8 cellular contexts compared by ENCODE assay signal in genomic region chr5:79236970-79237734, GRCh38. TPM values are rescaled to one million over a fixed set of nuclear protein-coding genes. Genes with fewer than 3 reads are reported as not detected.
DNase-seq lines count a peak whose midpoint lies in the region; ATAC-seq, FAIRE-seq and TF ChIP-seq lines count a peak whose summit lies in the region.

No MANE protein-coding gene starts in this region.

- H3K36me3 ChIP-seq in OCI-LY7 (ENCODE audit: insufficient read depth, low read length) (no peaks in the 10 kb centered on the region), gastroesophageal sphincter (no peaks in the 10 kb centered on the region)

- TF ChIP-seq POLR2A in gastroesophageal sphincter (IDR thresholded peaks at IDR 0.05): no peak

- H3K9me3 ChIP-seq in OCI-LY7 (ENCODE audit: low read length) (no peaks in the 10 kb centered on the region), gastroesophageal sphincter (no peaks in the 10 kb centered on the region)

- CTCF ChIA-PET in OCI-LY7 (lab: Charles Lee; ENCODE audit: unreplicated experiment): interaction anchor here (0.5 kb wide), 1 partner anchor 19 kb away, joined by 3 read pairs; no protein-coding TSS in a partner anchor

- peak overlapping the region; percentile 51 for H3K27ac ChIP-seq in OCI-LY7 (ENCODE audit: low read depth, low read length, poor library complexity, severe bottlenecking)
- H3K27ac ChIP-seq in gastroesophageal sphincter: peak overlapping the region; percentile 87 to 98 (median 96)

- peak overlapping the region; percentile 88 for H2AFZ ChIP-seq in OCI-LY7 (ENCODE audit: low read length)

- H4K20me1 ChIP-seq in OCI-LY7 (ENCODE audit: insufficient read depth, low read length): peaks cover 12% of the 10 kb centered on the region; the same call in 1 of the 2 replicates

- no peaks in the 10 kb centered on the region for H3K9me2 ChIP-seq in OCI-LY7 (ENCODE audit: insufficient read depth, low read length)

- no peak for TF ChIP-seq EP300 in gastroesophageal sphincter (IDR thresholded peaks at IDR 0.05)

- WGBS in gastroesophageal sphincter (ENCODE audit: low coverage in 1 of 2), 2 donors: 0% methylated on average over 6 of the region's 61 CpGs; no CpG with 5 or more reads in 1 of the 2 donors

- peak overlapping the region; percentile 98 for H3K4me2 ChIP-seq in OCI-LY7 (ENCODE audit: low read length)

- H3K4me1 ChIP-seq in OCI-LY7 (ENCODE audit: insufficient read depth, low read length, poor library complexity, severe bottlenecking): peaks cover 36% of the 10 kb centered on the region
- H3K4me1 ChIP-seq in gastroesophageal sphincter: peaks cover 0 to 52% (median 8%) of the 10 kb centered on the region in 3 donors

- POLR2A ChIA-PET in OCI-LY7 (lab: Charles Lee): interaction anchor here (0.5 to 1.3 kb wide), 5 partner anchors 24 to 317 kb away, joined by 3 to 6 read pairs (median 3); no protein-coding TSS in a partner anchor

- DNase-seq in SHP77 (lab: John Stamatoyannopoulos, UW) (peak; percentile 17 to 55), SHP77 treated with DMSO at 0.1 percent for 48 hours (lab: John Stamatoyannopoulos, UW) (no peak), OCI-LY7 (ENCODE audit: low spot score) (peak; percentile 54), activated gamma-delta T cell (lab: John Stamatoyannopoulos, UW) (peak; percentile 13), omental fat pad (ENCODE audit: low spot score) (no peak), urothelium cell line (ENCODE audit: low spot score) (peak; percentile 46)

- ATAC-seq in HG03135 (IDR thresholded peaks at IDR 0.05; ENCODE audit: unreplicated experiment) (peak; percentile 26), gastroesophageal sphincter (peak; percentile 17), omental fat pad (ENCODE audit: low FRiP score) (peak; percentile 31)

- H3K79me2 ChIP-seq in OCI-LY7 (ENCODE audit: insufficient read depth, low read depth, low read length): peaks cover 42% of the 10 kb centered on the region; the same call in 1 of the 2 replicates

- BruUV-seq in OCI-LY7 (replicated peaks; lab: Mats Ljungman, UMichigan): no TSS peak

- TF ChIP-seq CTCF in OCI-LY7 (conservative IDR thresholded peaks at IDR 0.05; ENCODE audit: low read length): no peak
- no peak for TF ChIP-seq CTCF in gastroesophageal sphincter (IDR thresholded peaks at IDR 0.05)
- no peak for TF ChIP-seq CTCF in omental fat pad (IDR thresholded peaks at IDR 0.05)

- H3K4me3 ChIP-seq in OCI-LY7 (ENCODE audit: low read depth, low read length, poor library complexity, severe bottlenecking) (peak overlapping the region; percentile 97), gastroesophageal sphincter (peak overlapping the region; percentile 91 to 95)

- H3K27me3 ChIP-seq in gastroesophageal sphincter: no peaks in the 10 kb centered on the region

- FAIRE-seq in urothelium cell line (lab: Jason Lieb, UNC): no peak

- intact Hi-C loops in OCI-LY7 (cut with micrococcal nuclease; ENCODE audit: unreplicated experiment): loop anchor here (1.0 to 5.0 kb wide), 5 partner anchors 26 to 590 kb away; partner anchors contain the start of gene HOMER1

RNA-seq across cellular contexts. Expression of gene JMY, which starts 1.2 kb away (rescaled TPM):
- 4.3 and 4.5 TPM in 2 replicates for total RNA-seq in OCI-LY7 (2014; rRNA removed; shearing (Covaris generic))
- 6.3 and 7.1 TPM in 2 replicates for total RNA-seq in OCI-LY7 (2022)
- total RNA-seq in gastroesophageal sphincter: 10 to 100 TPM; 33.1 to 54.2 (median 46.5) TPM
- total RNA-seq in omental fat pad: 10 to 100 TPM in 2 of 4 donors, 1 to 10 TPM in 2; 7.0 to 30.1 (median 11.3) TPM

Comparison
In these comparisons a context has a peak if more than half of its experiments do, and no peak if none do; other contexts are left out.
1. DNase-seq: peak in SHP77 (2 of 2), OCI-LY7 (single experiment), activated gamma-delta T cell (single experiment) and urothelium cell line (single experiment); none in SHP77 treated with DMSO at 0.1 percent for 48 hours (single experiment) and omental fat pad (single experiment).
2. Peak in every context shown above with its lines, with median percentiles within 50 percentile points of each other: ATAC-seq.